9 cellular contexts compared by ENCODE assay signal in genomic region chr14:102545461-102546265, GRCh38. TPM values are rescaled to one million over a fixed set of nuclear protein-coding genes. Genes with fewer than 3 reads are reported as not detected.
DNase-seq lines count a peak whose midpoint lies in the region; ATAC-seq, FAIRE-seq and TF ChIP-seq lines count a peak whose summit lies in the region.
"Had no signal": no experiment of that assay in that cellular context is flagged by ENCODE, and none has a peak within 500 bp of the region (broad histone marks: within the 10 kb centered on the region; RNA-seq: fewer than 3 reads in every experiment).

No MANE protein-coding gene starts in this region.

- in situ Hi-C loops in gastrocnemius medialis (cut with MboI; ENCODE audit: low sequenced_read_pairs in 4 of 4), result no loop called here

- H3K36me3 ChIP-seq in HUES6 (ENCODE audit: control insufficient read depth, insufficient read depth, low read length) (no peaks in the 10 kb centered on the region), mesendoderm (ENCODE audit: control insufficient read depth, insufficient read depth, low read length) (no peaks in the 10 kb centered on the region), gastrocnemius medialis (no peaks in the 10 kb centered on the region)

- H3K4me3 ChIP-seq in HUES6 (ENCODE audit: low read depth, low read length) (peak overlapping the region; percentile 49), mesendoderm (ENCODE audit: low read length) (no peak overlapping the region), gastrocnemius medialis (no peak overlapping the region)

- H4K5ac ChIP-seq in mesendoderm (ENCODE audit: low read length), result no peak overlapping the region

- peak overlapping the region; percentile 68 for H3K9ac ChIP-seq in HUES6 (ENCODE audit: low read length)
- peak overlapping the region; percentile 59 for H3K9ac ChIP-seq in mesendoderm (ENCODE audit: low read length)

- H3K4me1 ChIP-seq in HUES6 (ENCODE audit: control insufficient read depth, insufficient read depth, low read length) (peaks cover 26% of the 10 kb centered on the region), mesendoderm (ENCODE audit: control insufficient read depth, low read depth, low read length) (peaks cover 2% of the 10 kb centered on the region), gastrocnemius medialis (no peaks in the 10 kb centered on the region)

- H3K56ac ChIP-seq in mesendoderm (ENCODE audit: low read length), result peak overlapping the region; percentile 89

- H3K4ac ChIP-seq in mesendoderm (ENCODE audit: low read depth, low read length), result peak overlapping the region; percentile 49

- H3K4me3 Mint-ChIP-seq in CD14-positive monocyte (peak overlapping the region; percentile 49 to 80), chondrocyte (ENCODE audit: unreplicated experiment) (no peak overlapping the region)

- peaks cover 51 to 74% (median 56%) of the 10 kb centered on the region in 3 donors for H3K27me3 Mint-ChIP-seq in CD14-positive monocyte (ENCODE audit: low read depth in 3 of 3)
- H3K27me3 Mint-ChIP-seq in chondrocyte (ENCODE audit: low read depth), result peaks cover 14% of the 10 kb centered on the region

- no peak overlapping the region for H2BK15ac ChIP-seq in mesendoderm (replicated peaks; ENCODE audit: low read depth)

- peaks cover 20% of the 10 kb centered on the region for H3K4me1 Mint-ChIP-seq in CD14-positive monocyte
- H3K4me1 Mint-ChIP-seq in chondrocyte (ENCODE audit: low read depth), result peaks cover 14% of the 10 kb centered on the region

- whole genome bisulfite sequencing in mesendoderm (ENCODE audit: extremely low coverage, insufficient coverage, low lambda C conversion rate), result no CpG with 5 or more reads among the region's 29 CpGs

- H3K27ac ChIP-seq in HUES6 (ENCODE audit: low read depth, low read length) (peak overlapping the region; percentile 26; the same call in 1 of the 2 replicates), mesendoderm (ENCODE audit: low read depth, low read length) (peak overlapping the region; percentile 23), gastrocnemius medialis (no peak overlapping the region)
- H3K27ac ChIP-seq: VCaP had no signal

- DNase-seq in CD14-positive monocyte (ENCODE audit: low spot score), result no peak
- no peak for DNase-seq in chondrocyte (ENCODE audit: low spot score)
- peak; percentile 83 for DNase-seq in mesendoderm
- DNase-seq in gastrocnemius medialis, result no peak
- DNase-seq in GM12892 (ENCODE audit: insufficient read length), result no peak
- DNase-seq in T1000 (lab: John Stamatoyannopoulos, UW), result no peak
- DNase-seq in germinal center (ENCODE audit: low spot score), result no peak

- H3K27ac Mint-ChIP-seq in CD14-positive monocyte, result no peak overlapping the region
- H3K27ac Mint-ChIP-seq in chondrocyte (ENCODE audit: unreplicated experiment), result peak overlapping the region; percentile 24

- no peak overlapping the region for H4K8ac ChIP-seq in mesendoderm (ENCODE audit: low read depth, low read length)

- no peak overlapping the region for H3K23ac ChIP-seq in mesendoderm (ENCODE audit: low read length)

- H3K9me3 Mint-ChIP-seq in CD14-positive monocyte (peaks cover 0 to 9% (median 4%) of the 10 kb centered on the region in 7 donors), chondrocyte (ENCODE audit: low read depth) (no peaks in the 10 kb centered on the region)

- peak overlapping the region; percentile 38 for H3K4me2 ChIP-seq in mesendoderm (ENCODE audit: low read length)

- TF ChIP-seq POLR2A in gastrocnemius medialis (IDR thresholded peaks at IDR 0.05), result no peak
- TF ChIP-seq POLR2A in GM12892 (IDR thresholded peaks at IDR 0.05; ENCODE audit: low read depth, low read length), result no peak

- TF ChIP-seq CTCF in CD14-positive monocyte (IDR thresholded peaks at IDR 0.05), result no peak
- TF ChIP-seq CTCF in chondrocyte (IDR thresholded peaks at IDR 0.05), result no peak
- no peak for TF ChIP-seq CTCF in gastrocnemius medialis (IDR thresholded peaks at IDR 0.05 in 4 of 5, conservative IDR thresholded peaks at IDR 0.05 in 1 of 5)

- FAIRE-seq in GM12892 (lab: Jason Lieb, UNC), result no peak

- no peak overlapping the region for H2AK5ac ChIP-seq in mesendoderm (ENCODE audit: low read length)

- H3K9me3 ChIP-seq in HUES6 (ENCODE audit: control insufficient read depth, insufficient read depth, low read depth, low read length) (no peaks in the 10 kb centered on the region), gastrocnemius medialis (no peaks in the 10 kb centered on the region)

- H2BK120ac ChIP-seq in mesendoderm (ENCODE audit: low read depth, low read length), result peak overlapping the region; percentile 30

- peaks cover 7% of the 10 kb centered on the region in 2 donors for H3K36me3 Mint-ChIP-seq in CD14-positive monocyte
- no peaks in the 10 kb centered on the region for H3K36me3 Mint-ChIP-seq in chondrocyte (ENCODE audit: low read depth)

- peak overlapping the region; percentile 69 for H3K18ac ChIP-seq in mesendoderm (ENCODE audit: low read length)

- no peaks in the 10 kb centered on the region for H3K79me2 ChIP-seq in mesendoderm (ENCODE audit: control insufficient read depth, insufficient read depth, low read length)

- intact Hi-C loops in CD14-positive monocyte (cut with micrococcal nuclease) (no loop called here), gastrocnemius medialis (cut with DNase I; ENCODE audit: low total_unique reads) (no loop called here)

- H3K27me3 ChIP-seq in HUES6 (ENCODE audit: control insufficient read depth, insufficient read depth, low read length) (no peaks in the 10 kb centered on the region), mesendoderm (ENCODE audit: insufficient read depth, low read length, poor library complexity) (no peaks in the 10 kb centered on the region), gastrocnemius medialis (peaks cover 24 to 30% (median 26%) of the 10 kb centered on the region in 3 donors)

- no peak for ATAC-seq in gastrocnemius medialis

- peak overlapping the region; percentile 9 for H2BK5ac ChIP-seq in mesendoderm (ENCODE audit: low read length)

- no peaks in the 10 kb centered on the region for H3K79me1 ChIP-seq in mesendoderm (ENCODE audit: low read length)

RNA-seq across cellular contexts. Expression of gene ANKRD9, which starts 36.1 kb away (rescaled TPM):
- under 1 TPM; 0.43 to 0.83 TPM for polyA plus RNA-seq in CD14-positive monocyte
- total RNA-seq in chondrocyte (17.3 to 19.5 TPM (median 18.0 TPM) in 3 replicates), gastrocnemius medialis (100 to 1,000 TPM; 155 to 450 (median 216) TPM)
- 7.0 TPM for polyA plus RNA-seq in mesendoderm (2013, experiment 1 of 2)
- 6.6 TPM for polyA plus RNA-seq in mesendoderm (2013, experiment 2 of 2)
- 3.3 TPM for polyA plus RNA-seq in GM12892 (2012; ENCODE audit: missing spikeins)

RNA-seq across cellular contexts. Expression of gene RCOR1, which starts 46.8 kb away (rescaled TPM):
- polyA plus RNA-seq in CD14-positive monocyte, result 1 to 10 TPM; 2.1 to 2.3 TPM
- total RNA-seq in chondrocyte (19.6 to 25.2 TPM (median 23.7 TPM) in 3 replicates), gastrocnemius medialis (10 to 100 TPM; 10.0 to 14.2 (median 12.1) TPM)
- 13.9 TPM for polyA plus RNA-seq in mesendoderm (2013, experiment 1 of 2)
- polyA plus RNA-seq in mesendoderm (2013, experiment 2 of 2), result 14.4 TPM
- polyA plus RNA-seq in GM12892 (2012; ENCODE audit: missing spikeins), result 5.3 TPM

Comparison
In these comparisons a context has a peak if more than half of its experiments do, and no peak if none do; other contexts are left out.
1. H3K27ac ChIP-seq: peak in HUES6 (single experiment) and mesendoderm (single experiment); none in gastrocnemius medialis (0 of 4).